In genomic region chr1:211328866-211329265, GRCh38 we compare ENCODE assay signal across 1 cellular context.
TF ChIP-seq lines count a peak whose summit lies in the region.

No MANE protein-coding gene starts in this region.

TF ChIP-seq in GM23338, 12 proteins besides CTCF, POLR2A, EP300 and RAD21 (continued from another document):
- no peak for TF ChIP-seq ZNF462 (CRISPR knock-in tag; IDR thresholded peaks at IDR 0.05)
- TF ChIP-seq ZNF331 (CRISPR knock-in tag; IDR thresholded peaks at IDR 0.05; ENCODE audit: low read depth), result no peak
- no peak for TF ChIP-seq STAT1 (IDR thresholded peaks at IDR 0.05; ENCODE audit: unreplicated experiment)
- no peak for TF ChIP-seq EZH2 (IDR thresholded peaks at IDR 0.05; ENCODE audit: low read depth, unreplicated experiment)
- no peak for TF ChIP-seq CREB1 (CRISPR knock-in tag; IDR thresholded peaks at IDR 0.05; ENCODE audit: low read depth)
- TF ChIP-seq ETS1 (IDR thresholded peaks at IDR 0.05), result no peak
- TF ChIP-seq JUNB (IDR thresholded peaks at IDR 0.05; ENCODE audit: unreplicated experiment), result no peak
- no peak for TF ChIP-seq ZNF114 (CRISPR knock-in tag; IDR thresholded peaks at IDR 0.05)
- no peak for TF ChIP-seq NANOG (IDR thresholded peaks at IDR 0.05; ENCODE audit: borderline replicate concordance)
